Comparison of ENCODE assay signal across 27 cellular contexts in genomic region chr5:170347022-170347421, GRCh38. TPM values are rescaled to one million over a fixed set of nuclear protein-coding genes. Genes with fewer than 3 reads are reported as not detected.
"Had no signal": no experiment of that assay in that cellular context is flagged by ENCODE, and none has a peak within 500 bp of the region (broad histone marks: within the 10 kb centered on the region; RNA-seq: fewer than 3 reads in every experiment).

No MANE protein-coding gene starts in this region.

- H3K4me3 Mint-ChIP-seq: dendritic cell treated with granulocyte-macrophage colony-stimulating factor and Interleukin-4, amounts not matched to agents 40 ng/mL and 50 ng/mL, for 4 days; effector memory CD8-positive, alpha-beta T cell; endodermal cell; mesothelial cell of epicardium; naive B cell had no signal

- H3K9me3 Mint-ChIP-seq: dendritic cell treated with granulocyte-macrophage colony-stimulating factor and Interleukin-4, amounts not matched to agents 40 ng/mL and 50 ng/mL, for 4 days; effector memory CD8-positive, alpha-beta T cell had no signal

- H3K27ac Mint-ChIP-seq: effector memory CD8-positive, alpha-beta T cell; endodermal cell; mesothelial cell of epicardium had no signal

- DNase-seq: colonic mucosa; cortex of kidney; effector CD8-positive, alpha-beta T cell; effector memory CD8-positive, alpha-beta T cell; endodermal cell; erythroblast; esophagus squamous epithelium; foreskin fibroblast; foreskin melanocyte; gastrocnemius medialis; glutamatergic neuron; head of caudate nucleus; heart right ventricle; hippocampal formation; left cardiac atrium; left lung; left ventricle myocardium superior; lower lobe of right lung; mesenchymal stem cell; mucosa of descending colon; naive B cell had no signal

- ATAC-seq: effector memory CD8-positive, alpha-beta T cell; esophagus mucosa; gastrocnemius medialis; heart right ventricle; left cardiac atrium; left lung; left ventricle myocardium superior; lower lobe of right lung; mucosa of descending colon had no signal

- H3K36me3 Mint-ChIP-seq: mesothelial cell of epicardium, naive B cell had no signal

- H3K4me1 Mint-ChIP-seq: naive B cell had no signal

RNA-seq across cellular contexts. Expression of gene KCNMB1, which starts 42.1 kb away (rescaled TPM):
- total RNA-seq: glomerular endothelial cell, lung microvascular endothelial cell, myocyte had no signal

RNA-seq across cellular contexts. Expression of gene LCP2, which starts 49.4 kb away (rescaled TPM):
- total RNA-seq: mesothelial cell of epicardium had no signal
